In the genomic region with DNA sequence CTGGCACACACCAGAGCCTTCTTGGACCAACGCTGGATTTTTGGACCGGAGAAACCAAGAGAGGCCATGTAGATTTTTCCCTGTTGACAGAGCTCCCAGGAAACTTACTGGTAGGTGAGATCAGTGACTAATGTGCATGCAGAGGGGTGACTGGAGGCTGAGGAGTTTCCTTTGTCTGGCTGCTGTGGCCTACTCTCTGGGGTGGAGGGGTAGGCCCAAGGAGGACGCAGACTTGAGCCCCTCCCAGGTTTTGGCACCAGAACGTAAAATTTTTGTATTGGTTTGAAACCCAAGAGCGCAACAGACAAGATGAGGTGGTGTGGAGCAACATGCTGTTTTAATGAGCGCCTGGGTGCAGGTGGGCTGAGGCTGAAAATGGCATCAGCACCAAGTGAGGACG, we compare ENCODE assay signal across 24 cellular contexts. TPM values are rescaled to one million over a fixed set of nuclear protein-coding genes. Genes with fewer than 3 reads are reported as not detected.
"Had no signal": no experiment of that assay in that cellular context is flagged by ENCODE, and none has a peak within 500 bp of the region (broad histone marks: within the 10 kb centered on the region; RNA-seq: fewer than 3 reads in every experiment).

No MANE protein-coding gene starts in this region.

- H3K36me3 ChIP-seq: MG63, SJSA1 had no signal

- H3K4me2 ChIP-seq: KMS-11 had no signal

- H3K4me1 ChIP-seq: SJSA1 had no signal

- H3K27ac ChIP-seq: HL-60, KMS-11, SJSA1, SK-N-MC had no signal

- H3K9me3 ChIP-seq: MG63, SJSA1 had no signal

- DNase-seq: IMR-90, Kasumi-1, NCI-H1092, NCI-H1105 treated with DMSO at 0.1 percent for 48 hours, NCI-H1417 treated with DMSO at 0.1 percent for 48 hours, NCI-H146, NCI-H1694 treated with DMSO at 0.1 percent for 48 hours, NCI-H1930, NCI-H2081, NCI-H2107, NCI-H2227 treated with DMSO at 0.1 percent for 48 hours, NCI-H524 treated with DMSO at 0.1 percent for 48 hours, NCI-H69, NCI-H774, Right ventricle myocardium superior, RPMI8226, SIG-M5 had no signal

- H3K4me3 ChIP-seq: MG63, SJSA1, SK-N-MC had no signal

- H3K9ac ChIP-seq: KMS-11 had no signal

- FAIRE-seq: HTR-8/SVneo, RCC 7860 had no signal

- H3K27me3 ChIP-seq: MG63, SJSA1 had no signal

RNA-seq across cellular contexts. Expression of gene KYNU, which starts 59.2 kb away (rescaled TPM):
- total RNA-seq: SJSA1 had no signal
